ENCODE assay signal across 13 cellular contexts in genomic region chr12:112406519-112407488, GRCh38. TPM values are rescaled to one million over a fixed set of nuclear protein-coding genes. Genes with fewer than 3 reads are reported as not detected.
A peak's percentile ranks its signal among the peaks of the same experiment; 100 is the strongest.
DNase-seq lines count a peak whose midpoint lies in the region; ATAC-seq, FAIRE-seq and TF ChIP-seq lines count a peak whose summit lies in the region.
"Had no signal": no experiment of that assay in that cellular context is flagged by ENCODE, and none has a peak within 500 bp of the region (broad histone marks: within the 10 kb centered on the region; RNA-seq: fewer than 3 reads in every experiment).

No MANE protein-coding gene starts in this region.

- H3K4me1 ChIP-seq in BE2C (peaks cover 8% of the 10 kb centered on the region; the same call in 1 of the 2 replicates), HAP-1 (peaks cover 18% of the 10 kb centered on the region), keratinocyte (ENCODE audit: control insufficient read depth, extremely low read depth, insufficient read depth, low read length) (peaks cover 14% of the 10 kb centered on the region)

- H3K27me3 ChIP-seq in BE2C (no peaks in the 10 kb centered on the region), HAP-1 (ENCODE audit: low read depth) (no peaks in the 10 kb centered on the region), keratinocyte (ENCODE audit: control insufficient read depth, extremely low read depth, insufficient read depth, low read length) (no peaks in the 10 kb centered on the region)
- H3K27me3 ChIP-seq: adrenal gland, neutrophil had no signal

- TF ChIP-seq CTCF in BE2C (IDR thresholded peaks at IDR 0.05; ENCODE audit: low read depth, low read length) = no peak
- TF ChIP-seq CTCF in keratinocyte (optimal IDR thresholded peaks at IDR 0.05 in 1 of 3, IDR thresholded peaks at IDR 0.05 in 1 of 3, conservative IDR thresholded peaks at IDR 0.05 in 1 of 3; ENCODE audit: extremely low read depth in 1 of 3, insufficient read depth in 2 of 3, low read length in 3 of 3) = no peak

- peaks cover 47% of the 10 kb centered on the region for H3K36me3 Mint-ChIP-seq in activated T-helper 1 cell treated with anti-CD3 and anti-CD28 coated beads, Interleukin-12 subunit alpha, Interleukin-12 subunit beta, Interleukin-2, Interleukin-4 antibody, amounts not matched to agents 30 ng/mL and 10 ng/mL and 1 ng/mL, durations not matched to agents 14 hours and 24 hours and 36 hours (ENCODE audit: low read depth)

- no peak overlapping the region for H3K27ac ChIP-seq in keratinocyte (ENCODE audit: control insufficient read depth, insufficient read depth, low read length)
- H3K27ac ChIP-seq: adrenal gland, neutrophil had no signal

- in situ Hi-C loops in HAP-1 (cut with MboI; ENCODE audit: low sequenced_read_pairs) = no loop called here

- peaks cover 6% of the 10 kb centered on the region for H4K20me1 ChIP-seq in keratinocyte (ENCODE audit: control insufficient read depth, extremely low read depth, insufficient read depth, low read length)

- dilution Hi-C loops in keratinocyte (cut with MboI; ENCODE audit: extremely low pct_ligation_motif_present, low sequenced_read_pairs) = no loop called here

- peaks cover 3% of the 10 kb centered on the region for H3K9me1 ChIP-seq in keratinocyte (ENCODE audit: control insufficient read depth, extremely low read depth, insufficient read depth, low read length)

- no peaks in the 10 kb centered on the region for H3K27me3 Mint-ChIP-seq in activated T-helper 1 cell treated with anti-CD3 and anti-CD28 coated beads, Interleukin-12 subunit alpha, Interleukin-12 subunit beta, Interleukin-2, Interleukin-4 antibody, amounts not matched to agents 30 ng/mL and 10 ng/mL and 1 ng/mL, durations not matched to agents 14 hours and 24 hours and 36 hours (ENCODE audit: insufficient read depth)

- peak overlapping the region; percentile 75 for H3K4me2 ChIP-seq in keratinocyte (ENCODE audit: control insufficient read depth, extremely low read depth, insufficient read depth, low read depth, low read length)

- H3K9me3 Mint-ChIP-seq in activated T-helper 1 cell treated with anti-CD3 and anti-CD28 coated beads, Interleukin-12 subunit alpha, Interleukin-12 subunit beta, Interleukin-2, Interleukin-4 antibody, amounts not matched to agents 30 ng/mL and 10 ng/mL and 1 ng/mL, durations not matched to agents 14 hours and 24 hours and 36 hours = no peaks in the 10 kb centered on the region

- no peak overlapping the region for H2AFZ ChIP-seq in keratinocyte (ENCODE audit: control insufficient read depth, low read length)

- H3K9ac ChIP-seq in keratinocyte (ENCODE audit: control insufficient read depth, extremely low read depth, insufficient read depth, low read length) = no peak overlapping the region

- peak overlapping the region; percentile 100 for H3K4me3 Mint-ChIP-seq in activated T-helper 1 cell treated with anti-CD3 and anti-CD28 coated beads, Interleukin-12 subunit alpha, Interleukin-12 subunit beta, Interleukin-2, Interleukin-4 antibody, amounts not matched to agents 30 ng/mL and 10 ng/mL and 1 ng/mL, durations not matched to agents 14 hours and 24 hours and 36 hours

- H3K4me1 Mint-ChIP-seq in activated T-helper 1 cell treated with anti-CD3 and anti-CD28 coated beads, Interleukin-12 subunit alpha, Interleukin-12 subunit beta, Interleukin-2, Interleukin-4 antibody, amounts not matched to agents 30 ng/mL and 10 ng/mL and 1 ng/mL, durations not matched to agents 14 hours and 24 hours and 36 hours (ENCODE audit: low read depth) = peaks cover 28% of the 10 kb centered on the region

- intact Hi-C loops in activated T-helper 1 cell treated with anti-CD3 and anti-CD28 coated beads, Interleukin-12 subunit alpha, Interleukin-12 subunit beta, Interleukin-2, Interleukin-4 antibody, amounts not matched to agents 30 ng/mL and 10 ng/mL and 1 ng/mL, durations not matched to agents 14 hours and 24 hours and 36 hours (cut with micrococcal nuclease) = loop anchor here (5.0 kb wide), 1 partner anchor 330 kb away; no protein-coding TSS in a partner anchor

- no peak for FAIRE-seq in keratinocyte (lab: Jason Lieb, UNC)
- FAIRE-seq: GM19239 had no signal

- H3K36me3 ChIP-seq in BE2C = peaks cover 51% of the 10 kb centered on the region
- H3K36me3 ChIP-seq in HAP-1 (replicated peaks) = peaks cover 54% of the 10 kb centered on the region
- peaks cover 19 to 32% of the 10 kb centered on the region in 2 experiments for H3K36me3 ChIP-seq in keratinocyte (ENCODE audit: control insufficient read depth in 2 of 2, extremely low read depth in 1 of 2, insufficient read depth in 2 of 2, low read length in 2 of 2)

- no peak overlapping the region for H3K27ac Mint-ChIP-seq in activated T-helper 1 cell treated with anti-CD3 and anti-CD28 coated beads, Interleukin-12 subunit alpha, Interleukin-12 subunit beta, Interleukin-2, Interleukin-4 antibody, amounts not matched to agents 30 ng/mL and 10 ng/mL and 1 ng/mL, durations not matched to agents 14 hours and 24 hours and 36 hours

- ATAC-seq in GM19023 (IDR thresholded peaks at IDR 0.05; ENCODE audit: unreplicated experiment) = no peak

- peaks cover 27% of the 10 kb centered on the region for H3K79me2 ChIP-seq in keratinocyte (ENCODE audit: control insufficient read depth, insufficient read depth, low read length)

- H3K4me3 ChIP-seq in BE2C (ENCODE audit: low read depth, low read length) (peak overlapping the region; percentile 74), HAP-1 (peak overlapping the region; percentile 92), keratinocyte (ENCODE audit: control insufficient read depth in 2 of 3, extremely low read depth in 1 of 3, insufficient read depth in 2 of 3, low read depth in 1 of 3, low read length in 3 of 3) (peak overlapping the region; percentile 82 to 91 (median 86))

- DNase-seq in BE2C = no peak
- no peak for DNase-seq in HAP-1 (ENCODE audit: low spot score in 2 of 2)
- DNase-seq in activated T-helper 1 cell treated with anti-CD3 and anti-CD28 coated beads, Interleukin-12 subunit alpha, Interleukin-12 subunit beta, Interleukin-2, Interleukin-4 antibody, amounts not matched to agents 30 ng/mL and 10 ng/mL and 1 ng/mL, durations not matched to agents 14 hours and 24 hours and 36 hours (ENCODE audit: low spot score) = no peak
- DNase-seq in keratinocyte (ENCODE audit: low read depth, low spot score) = no peak
- no peak for DNase-seq in NK-92 treated with Interleukin-12 subunit alpha and Interleukin-12 subunit beta, amount 100 ng/mL, for 24 hours (lab: John Stamatoyannopoulos, UW)
- DNase-seq in foreskin melanocyte = no peak
- no peak for DNase-seq in stimulated activated naive CD4-positive, alpha-beta T cell (lab: John Stamatoyannopoulos, UW)
- DNase-seq: adrenal gland, DMS79, NCI-H1048 had no signal

- H3K9me3 ChIP-seq in BE2C (no peaks in the 10 kb centered on the region), HAP-1 (no peaks in the 10 kb centered on the region), keratinocyte (ENCODE audit: control insufficient read depth, low read depth, low read length) (no peaks in the 10 kb centered on the region)
- H3K9me3 ChIP-seq: adrenal gland, neutrophil had no signal

RNA-seq across cellular contexts. Expression of gene RPL6, which starts 2.6 kb away (rescaled TPM):
- 1,178 TPM for polyA plus RNA-seq in BE2C (2012; ENCODE audit: insufficient read depth, insufficient read length, low read depth)
- 1,690 and 1,698 TPM in 2 replicates for total RNA-seq in activated T-helper 1 cell treated with anti-CD3 and anti-CD28 coated beads, Interleukin-12 subunit alpha, Interleukin-12 subunit beta, Interleukin-2, Interleukin-4 antibody, amounts not matched to agents 30 ng/mL and 10 ng/mL and 1 ng/mL, durations not matched to agents 14 hours and 24 hours and 36 hours
- 1,620 to 2,338 TPM (median 2,192 TPM) in 3 replicates for polyA plus RNA-seq in keratinocyte
- 507 TPM for polyA plus RNA-seq in keratinocyte (2011; ENCODE audit: low read depth)
- 2,328 and 2,725 TPM in 2 replicates for polyA plus RNA-seq in keratinocyte (2011; cell fraction: cytosol; rRNA removed)
- polyA plus RNA-seq in keratinocyte (2011; cell fraction: nucleus; rRNA removed) = 579 and 714 TPM in 2 replicates
- polyA plus RNA-seq in keratinocyte (2012; ENCODE audit: low replicate concordance) = 1,889 and 2,325 TPM in 2 replicates
- 272 to 530 TPM (median 458 TPM) in 3 replicates for polyA minus RNA-seq in keratinocyte
- 531 TPM for polyA minus RNA-seq in keratinocyte (2011; cell fraction: cytosol; rRNA and poly(A)+ RNA removed)
- 120 and 161 TPM in 2 replicates for polyA minus RNA-seq in keratinocyte (2011; cell fraction: nucleus; rRNA and poly(A)+ RNA removed)

RNA-seq across cellular contexts. Expression of gene PTPN11, which starts 11.9 kb away (rescaled TPM):
- polyA plus RNA-seq in BE2C (2012; ENCODE audit: insufficient read depth, insufficient read length, low read depth) = 43.4 TPM
- total RNA-seq in activated T-helper 1 cell treated with anti-CD3 and anti-CD28 coated beads, Interleukin-12 subunit alpha, Interleukin-12 subunit beta, Interleukin-2, Interleukin-4 antibody, amounts not matched to agents 30 ng/mL and 10 ng/mL and 1 ng/mL, durations not matched to agents 14 hours and 24 hours and 36 hours = 163 TPM in 2 replicates
- polyA plus RNA-seq in keratinocyte = 56.0 to 95.3 TPM (median 82.6 TPM) in 3 replicates
- 109 TPM for polyA plus RNA-seq in keratinocyte (2011; ENCODE audit: low read depth)
- 63.8 and 95.7 TPM in 2 replicates for polyA plus RNA-seq in keratinocyte (2011; cell fraction: cytosol; rRNA removed)
- 50.7 and 67.6 TPM in 2 replicates for polyA plus RNA-seq in keratinocyte (2011; cell fraction: nucleus; rRNA removed)
- 40.8 and 79.8 TPM in 2 replicates for polyA plus RNA-seq in keratinocyte (2012; ENCODE audit: low replicate concordance)
- 41.5 to 129 TPM (median 76.0 TPM) in 3 replicates for polyA minus RNA-seq in keratinocyte
- 92.7 TPM for polyA minus RNA-seq in keratinocyte (2011; cell fraction: cytosol; rRNA and poly(A)+ RNA removed)
- polyA minus RNA-seq in keratinocyte (2011; cell fraction: nucleus; rRNA and poly(A)+ RNA removed) = 38.1 and 83.2 TPM in 2 replicates

RNA-seq across cellular contexts. Expression of gene HECTD4, which starts 24.6 kb away (rescaled TPM):
- 47.0 TPM for polyA plus RNA-seq in BE2C (2012; ENCODE audit: insufficient read depth, insufficient read length, low read depth)
- 32.3 and 36.9 TPM in 2 replicates for total RNA-seq in activated T-helper 1 cell treated with anti-CD3 and anti-CD28 coated beads, Interleukin-12 subunit alpha, Interleukin-12 subunit beta, Interleukin-2, Interleukin-4 antibody, amounts not matched to agents 30 ng/mL and 10 ng/mL and 1 ng/mL, durations not matched to agents 14 hours and 24 hours and 36 hours
- 5.2 to 7.5 TPM (median 7.3 TPM) in 3 replicates for polyA plus RNA-seq in keratinocyte
- polyA plus RNA-seq in keratinocyte (2011; ENCODE audit: low read depth) = 12.9 TPM
- polyA plus RNA-seq in keratinocyte (2011; cell fraction: cytosol; rRNA removed) = 4.5 and 5.9 TPM in 2 replicates
- 38.7 and 45.8 TPM in 2 replicates for polyA plus RNA-seq in keratinocyte (2011; cell fraction: nucleus; rRNA removed)
- polyA plus RNA-seq in keratinocyte (2012; ENCODE audit: low replicate concordance) = 11.0 and 17.3 TPM in 2 replicates
- polyA minus RNA-seq in keratinocyte = 20.4 to 38.1 TPM (median 32.3 TPM) in 3 replicates
- polyA minus RNA-seq in keratinocyte (2011; cell fraction: cytosol; rRNA and poly(A)+ RNA removed) = 5.4 TPM
- polyA minus RNA-seq in keratinocyte (2011; cell fraction: nucleus; rRNA and poly(A)+ RNA removed) = 48.7 and 93.1 TPM in 2 replicates
